Comparison of ENCODE assay signal across 13 cellular contexts in genomic region chr14:43539210-43539609, GRCh38.
DNase-seq lines count a peak whose midpoint lies in the region; FAIRE-seq and TF ChIP-seq lines count a peak whose summit lies in the region.
"Had no signal": no experiment of that assay in that cellular context is flagged by ENCODE, and none has a peak within 500 bp of the region (broad histone marks: within the 10 kb centered on the region; RNA-seq: fewer than 3 reads in every experiment).

No MANE protein-coding gene starts in this region.

- no peak for FAIRE-seq in D721Med (lab: Jason Lieb, UNC)

- H3K4me1 Mint-ChIP-seq in neural crest cell, result no peaks in the 10 kb centered on the region
- H3K4me1 Mint-ChIP-seq: activated naive CD8-positive, alpha-beta T cell treated with anti-CD3 and anti-CD28 coated beads, Interleukin-2, amount 10 ng/mL, durations not matched to agents 7 days and 5 days; CD4-positive, alpha-beta memory T cell; stimulated activated naive CD8-positive, alpha-beta T cell treated with anti-CD3 and anti-CD28 coated beads, Interleukin-15, amount 100 ng/mL, for 72 hours had no signal

- TF ChIP-seq CTCF in D721Med (IDR thresholded peaks at IDR 0.05; ENCODE audit: insufficient read depth, missing control alignments), result peak; percentile 36
- peak; percentile 70 for TF ChIP-seq CTCF in neural crest cell (conservative IDR thresholded peaks at IDR 0.05)

- no peaks in the 10 kb centered on the region for H3K27me3 Mint-ChIP-seq in neural crest cell (ENCODE audit: low read depth)
- H3K27me3 Mint-ChIP-seq: activated naive CD8-positive, alpha-beta T cell treated with anti-CD3 and anti-CD28 coated beads, Interleukin-2, amount 10 ng/mL, durations not matched to agents 7 days and 5 days; CD4-positive, alpha-beta memory T cell; stimulated activated naive CD8-positive, alpha-beta T cell treated with anti-CD3 and anti-CD28 coated beads, Interleukin-15, amount 100 ng/mL, for 72 hours had no signal

- H3K36me3 Mint-ChIP-seq in neural crest cell (ENCODE audit: low read depth), result no peaks in the 10 kb centered on the region
- H3K36me3 Mint-ChIP-seq: activated naive CD8-positive, alpha-beta T cell treated with anti-CD3 and anti-CD28 coated beads, Interleukin-2, amount 10 ng/mL, durations not matched to agents 7 days and 5 days; CD4-positive, alpha-beta memory T cell had no signal

- H3K9me3 Mint-ChIP-seq in neural crest cell, result peaks cover 3% of the 10 kb centered on the region

- no peak overlapping the region for H3K4me3 Mint-ChIP-seq in neural crest cell
- H3K4me3 Mint-ChIP-seq: activated naive CD8-positive, alpha-beta T cell treated with anti-CD3 and anti-CD28 coated beads, Interleukin-2, amount 10 ng/mL, durations not matched to agents 7 days and 5 days; CD4-positive, alpha-beta memory T cell; stimulated activated naive CD8-positive, alpha-beta T cell treated with anti-CD3 and anti-CD28 coated beads, Interleukin-15, amount 100 ng/mL, for 72 hours had no signal

- DNase-seq in D721Med (ENCODE audit: insufficient read length, low spot score), result no peak
- peak; percentile 49 for DNase-seq in OCI-M1 (lab: John Stamatoyannopoulos, UW)
- peak; percentile 19 for DNase-seq in fibroblast of gingiva (ENCODE audit: low read depth)
- no peak for DNase-seq in neural crest cell (ENCODE audit: low read depth, low spot score)
- no peak for DNase-seq in stimulated activated CD4-positive, alpha-beta T cell treated with anti-CD3 and anti-CD28 coated beads, Interleukin-1b, Interleukin-23, amount 100 ng/mL, for 48 hours
- no peak for DNase-seq in HK-2 (ENCODE audit: unreplicated experiment)
- DNase-seq in stimulated activated CD8-positive, alpha-beta memory T cell treated with anti-CD3 and anti-CD28 coated beads, Interleukin-4, amount 100 ng/mL, for 48 hours, result no peak
- no peak for DNase-seq in GM19240 (ENCODE audit: insufficient read length, low spot score)
- DNase-seq: activated naive CD8-positive, alpha-beta T cell treated with anti-CD3 and anti-CD28 coated beads, Interleukin-2, amount 10 ng/mL, durations not matched to agents 7 days and 5 days; CD4-positive, alpha-beta memory T cell; head of caudate nucleus; NCI-H524 treated with DMSO at 0.1 percent for 48 hours; stimulated activated naive CD8-positive, alpha-beta T cell treated with anti-CD3 and anti-CD28 coated beads, Interleukin-15, amount 100 ng/mL, for 72 hours had no signal

- H3K27ac Mint-ChIP-seq in neural crest cell (ENCODE audit: unreplicated experiment), result no peak overlapping the region
- H3K27ac Mint-ChIP-seq: activated naive CD8-positive, alpha-beta T cell treated with anti-CD3 and anti-CD28 coated beads, Interleukin-2, amount 10 ng/mL, durations not matched to agents 7 days and 5 days; stimulated activated naive CD8-positive, alpha-beta T cell treated with anti-CD3 and anti-CD28 coated beads, Interleukin-15, amount 100 ng/mL, for 72 hours had no signal

Comparison
In these comparisons a context has a peak if more than half of its experiments do, and no peak if none do; other contexts are left out.
1. DNase-seq: peak in OCI-M1 (single experiment) and fibroblast of gingiva (single experiment); none in D721Med (single experiment), neural crest cell (single experiment), stimulated activated CD4-positive, alpha-beta T cell treated with anti-CD3 and anti-CD28 coated beads, Interleukin-1b, Interleukin-23, amount 100 ng/mL, for 48 hours (single experiment), HK-2 (single experiment), stimulated activated CD8-positive, alpha-beta memory T cell treated with anti-CD3 and anti-CD28 coated beads, Interleukin-4, amount 100 ng/mL, for 48 hours (single experiment) and GM19240 (single experiment).